ENCODE assay signal across 12 cellular contexts in the genomic region with DNA sequence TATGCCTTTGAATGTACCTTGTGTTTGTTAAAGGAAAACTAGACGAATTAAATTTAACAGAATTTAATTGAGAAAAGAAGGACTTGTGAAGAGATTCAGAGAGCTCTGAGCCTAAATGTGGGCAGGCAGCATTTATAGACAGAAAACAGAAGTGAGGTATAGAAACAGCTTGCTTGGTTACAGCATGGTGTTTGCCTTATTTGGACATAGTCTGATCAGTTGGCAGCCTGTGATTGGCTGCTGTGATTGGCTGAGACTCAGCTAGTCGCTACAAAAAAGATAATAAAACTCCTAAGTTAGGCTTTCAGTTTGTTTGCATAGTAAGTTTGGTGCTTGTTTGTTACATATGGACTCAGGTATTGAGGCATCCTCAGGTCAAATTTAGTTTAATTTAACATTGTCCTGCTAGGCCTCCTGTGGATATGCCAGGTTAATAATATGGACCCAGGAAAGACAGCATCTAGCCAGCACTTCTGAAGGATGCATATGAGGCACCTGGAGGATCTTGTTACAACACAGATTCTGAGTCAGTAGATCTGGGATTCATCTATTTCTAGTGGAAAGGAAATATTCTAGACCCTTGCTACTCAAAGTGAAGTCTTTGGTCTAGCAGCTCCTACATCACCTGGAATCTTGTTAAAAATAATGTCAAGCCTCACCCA. TPM values are rescaled to one million over a fixed set of nuclear protein-coding genes. Genes with fewer than 3 reads are reported as not detected.
A peak's percentile ranks its signal among the peaks of the same experiment; 100 is the strongest.
DNase-seq lines count a peak whose midpoint lies in the region; ATAC-seq and TF ChIP-seq lines count a peak whose summit lies in the region.
"Had no signal": no experiment of that assay in that cellular context is flagged by ENCODE, and none has a peak within 500 bp of the region (broad histone marks: within the 10 kb centered on the region; RNA-seq: fewer than 3 reads in every experiment).

No MANE protein-coding gene starts in this region.

- DNase-seq in activated T-cell treated with anti-CD3 and anti-CD28 coated beads, Interleukin-2, amount 50 U/mL, for 4 hours: no peak
- DNase-seq in activated T-cell treated with anti-CD3 and anti-CD28 coated beads, Interleukin-2, amount 50 U/mL, for 48 hours: no peak
- peak; percentile 20 for DNase-seq in IMR-90
- peak; percentile 16 to 18 for DNase-seq in activated T-cell treated with anti-CD3 and anti-CD28 coated beads, Interleukin-2, amount 50 U/mL, for 72 hours
- DNase-seq in naive thymus-derived CD4-positive, alpha-beta T cell: peak in 7 of 9 donors; percentile 31 to 65 (median 56)
- no peak for DNase-seq in germinal center (ENCODE audit: low spot score)
- DNase-seq in glomerular visceral epithelial cell (ENCODE audit: extremely low spot score): no peak
- DNase-seq: erythroblast, spleen had no signal

- no peak overlapping the region for H2BK20ac ChIP-seq in IMR-90 (ENCODE audit: low read depth, low read length)

- H3K4me1 Mint-ChIP-seq in activated T-cell treated with anti-CD3 and anti-CD28 coated beads, Interleukin-2, amount 50 U/mL, for 4 hours (ENCODE audit: low read depth): peaks cover 40% of the 10 kb centered on the region
- peaks cover 35% of the 10 kb centered on the region for H3K4me1 Mint-ChIP-seq in activated T-cell treated with anti-CD3 and anti-CD28 coated beads, Interleukin-2, amount 50 U/mL, for 72 hours (ENCODE audit: low read depth)
- peaks cover 28 to 61% (median 56%) of the 10 kb centered on the region in 7 donors for H3K4me1 Mint-ChIP-seq in naive thymus-derived CD4-positive, alpha-beta T cell
- H3K4me1 Mint-ChIP-seq: neural crest cell had no signal

- no peak overlapping the region for H2BK15ac ChIP-seq in IMR-90 (ENCODE audit: low read depth, low read length)

- no peak overlapping the region for H2BK5ac ChIP-seq in IMR-90 (ENCODE audit: low read depth, low read length, poor library complexity, severe bottlenecking)

- no peak overlapping the region for H3K27ac ChIP-seq in IMR-90 (ENCODE audit: insufficient read depth, low read length)
- H3K27ac ChIP-seq in naive thymus-derived CD4-positive, alpha-beta T cell (ENCODE audit: low read depth, low read length): peak overlapping the region; percentile 67
- H3K27ac ChIP-seq: BLaER1 had no signal

- H3K56ac ChIP-seq in IMR-90 (ENCODE audit: extremely low read depth, insufficient read depth, low read length): no peak overlapping the region

- in situ Hi-C loops in IMR-90 (cut with MboI; ENCODE audit: low sequenced_read_pairs): no loop called here

- H3K4me3 ChIP-seq in IMR-90 (ENCODE audit: insufficient read depth, low read depth, low read length): no peak overlapping the region
- H3K4me3 ChIP-seq in naive thymus-derived CD4-positive, alpha-beta T cell (ENCODE audit: low read length): peak overlapping the region; percentile 11
- H3K4me3 ChIP-seq: BLaER1, spleen had no signal

- no peak overlapping the region for H2AFZ ChIP-seq in IMR-90 (replicated peaks; ENCODE audit: low read length, poor library complexity)

- no peaks in the 10 kb centered on the region for H3K36me3 Mint-ChIP-seq in activated T-cell treated with anti-CD3 and anti-CD28 coated beads, Interleukin-2, amount 50 U/mL, for 4 hours (ENCODE audit: insufficient read depth)
- H3K36me3 Mint-ChIP-seq in activated T-cell treated with anti-CD3 and anti-CD28 coated beads, Interleukin-2, amount 50 U/mL, for 72 hours (ENCODE audit: insufficient read depth in 2 of 2): peaks cover 3 to 7% of the 10 kb centered on the region in 2 donors
- peaks cover 0 to 16% (median 0%) of the 10 kb centered on the region in 5 donors for H3K36me3 Mint-ChIP-seq in naive thymus-derived CD4-positive, alpha-beta T cell

- H3K9me1 ChIP-seq in IMR-90 (ENCODE audit: insufficient read depth, low read length): no peaks in the 10 kb centered on the region

- H4K5ac ChIP-seq in IMR-90 (ENCODE audit: low read depth, low read length): no peak overlapping the region

- H3K9me3 Mint-ChIP-seq in activated T-cell treated with anti-CD3 and anti-CD28 coated beads, Interleukin-2, amount 50 U/mL, for 4 hours: peaks cover 7% of the 10 kb centered on the region
- peaks cover 2 to 8% of the 10 kb centered on the region in 2 donors for H3K9me3 Mint-ChIP-seq in activated T-cell treated with anti-CD3 and anti-CD28 coated beads, Interleukin-2, amount 50 U/mL, for 72 hours
- peaks cover 0 to 11% (median 7%) of the 10 kb centered on the region in 11 donors for H3K9me3 Mint-ChIP-seq in naive thymus-derived CD4-positive, alpha-beta T cell

- H4K8ac ChIP-seq in IMR-90 (ENCODE audit: low read depth in 2 of 2, low read length in 2 of 2): no peak overlapping the region

- peak; percentile 78 to 86 for ATAC-seq in activated T-cell treated with anti-CD3 and anti-CD28 coated beads, Interleukin-2, amount 50 U/mL, for 4 hours
- ATAC-seq in IMR-90 (ENCODE audit: low read depth) (peak; percentile 42; the same call in 1 of the 2 replicates), HG03097 (IDR thresholded peaks at IDR 0.05; ENCODE audit: low FRiP score, unreplicated experiment) (no peak)
- ATAC-seq in activated T-cell treated with anti-CD3 and anti-CD28 coated beads, Interleukin-2, amount 50 U/mL, for 72 hours (replicated peaks in 1 of 2): peak; percentile 92 to 98
- peak; percentile 92 for ATAC-seq in naive thymus-derived CD4-positive, alpha-beta T cell

- no peaks in the 10 kb centered on the region for H3K79me1 ChIP-seq in IMR-90 (ENCODE audit: low read depth in 1 of 2, low read length in 2 of 2)

- no peak overlapping the region for H3K14ac ChIP-seq in IMR-90 (replicated peaks; ENCODE audit: low read depth, low read length)

- no peak overlapping the region for H3K18ac ChIP-seq in IMR-90 (ENCODE audit: low read depth, low read length)

- H2AK5ac ChIP-seq in IMR-90 (ENCODE audit: low read depth, low read length): no peak overlapping the region

- H3K27me3 ChIP-seq in IMR-90 (ENCODE audit: control insufficient read depth, insufficient read depth, low read length): no peaks in the 10 kb centered on the region; the same call in none of the 2 replicates
- H3K27me3 ChIP-seq in naive thymus-derived CD4-positive, alpha-beta T cell (ENCODE audit: control insufficient read depth in 2 of 2, insufficient read depth in 2 of 2, low read length in 2 of 2): no peaks in the 10 kb centered on the region
- H3K27me3 ChIP-seq: BLaER1, spleen had no signal

- H2BK120ac ChIP-seq in IMR-90 (ENCODE audit: low read depth, low read length): no peak overlapping the region

- H3K4ac ChIP-seq in IMR-90 (ENCODE audit: low read depth, low read length): no peak overlapping the region

- no peaks in the 10 kb centered on the region for H3K27me3 Mint-ChIP-seq in activated T-cell treated with anti-CD3 and anti-CD28 coated beads, Interleukin-2, amount 50 U/mL, for 4 hours (ENCODE audit: low read depth)
- no peaks in the 10 kb centered on the region for H3K27me3 Mint-ChIP-seq in activated T-cell treated with anti-CD3 and anti-CD28 coated beads, Interleukin-2, amount 50 U/mL, for 72 hours (ENCODE audit: low read depth)
- H3K27me3 Mint-ChIP-seq in naive thymus-derived CD4-positive, alpha-beta T cell: peaks cover 0 to 19% (median 0%) of the 10 kb centered on the region in 5 donors

- no CpG with 5 or more reads among the region's 2 CpGs for WGBS in IMR-90 (ENCODE audit: extremely low coverage in 2 of 2, insufficient read length in 1 of 2), 2 experiments

- CTCF ChIA-PET in IMR-90 (lab: Yijun Ruan, JAX): interaction anchor here (1.4 kb wide), 1 partner anchor 26 kb away, joined by 3 read pairs; no protein-coding TSS in a partner anchor
- CTCF ChIA-PET in naive thymus-derived CD4-positive, alpha-beta T cell (lab: Charles Lee): interaction anchor here (1.4 to 2.5 kb wide), 3 partner anchors 26 to 248 kb away, joined by 4 to 11 read pairs (median 7); no protein-coding TSS in a partner anchor

- no peak overlapping the region for H2AK9ac ChIP-seq in IMR-90 (replicated peaks; ENCODE audit: low read depth, low read length, poor library complexity)

- no peaks in the 10 kb centered on the region for H3K36me3 ChIP-seq in IMR-90 (ENCODE audit: control insufficient read depth, insufficient read depth, low read length)
- no peaks in the 10 kb centered on the region for H3K36me3 ChIP-seq in naive thymus-derived CD4-positive, alpha-beta T cell (ENCODE audit: control insufficient read depth in 2 of 3, insufficient read depth in 3 of 3, low read length in 3 of 3)
- H3K36me3 ChIP-seq: BLaER1, spleen had no signal

- no TSS peak for BruUV-seq in IMR-90 (replicated peaks; lab: Mats Ljungman, UMichigan)

- TF ChIP-seq POLR2A in IMR-90 (IDR thresholded peaks at IDR 0.05; ENCODE audit: low read depth, low read length): no peak

- H3K23ac ChIP-seq in IMR-90 (ENCODE audit: low read depth, low read length): no peak overlapping the region

- dilution Hi-C loops in IMR-90 (cut with HindIII; ENCODE audit: low sequenced_read_pairs, unreplicated experiment): no loop called here

- no peak for TF ChIP-seq CTCF in IMR-90 (conservative IDR thresholded peaks at IDR 0.05; ENCODE audit: low read depth, low read length)

- no peaks in the 10 kb centered on the region for H3K4me1 ChIP-seq in IMR-90 (ENCODE audit: control insufficient read depth, insufficient read depth, low read length)
- peaks cover 4 to 21% of the 10 kb centered on the region in 2 donors for H3K4me1 ChIP-seq in naive thymus-derived CD4-positive, alpha-beta T cell (ENCODE audit: control insufficient read depth in 2 of 2, insufficient read depth in 2 of 2, low read length in 2 of 2)
- H3K4me1 ChIP-seq: BLaER1 had no signal

- intact Hi-C loops in IMR-90 (cut with micrococcal nuclease): no loop called here
- intact Hi-C loops in naive thymus-derived CD4-positive, alpha-beta T cell (cut with micrococcal nuclease): loop anchor here in 1 of 2 donors (2.0 kb wide), 1 partner anchor 43 kb away; a partner anchor contains a TSS

- H3K9ac ChIP-seq in IMR-90 (ENCODE audit: low read depth, low read length): no peak overlapping the region
- H3K9ac ChIP-seq: BLaER1 had no signal

- POLR2A ChIA-PET in IMR-90 (lab: Charles Lee; ENCODE audit: unreplicated experiment): no interaction called here
- POLR2A ChIA-PET in naive thymus-derived CD4-positive, alpha-beta T cell (lab: Charles Lee): interaction anchor here (0.5 to 2.6 kb wide), 15 partner anchors 11 to 247 kb away, joined by 3 to 10 read pairs (median 4); a partner anchor contains a TSS

- H3K4me3 Mint-ChIP-seq in activated T-cell treated with anti-CD3 and anti-CD28 coated beads, Interleukin-2, amount 50 U/mL, for 4 hours: no peak overlapping the region
- peak overlapping the region; percentile 16 to 78 for H3K4me3 Mint-ChIP-seq in activated T-cell treated with anti-CD3 and anti-CD28 coated beads, Interleukin-2, amount 50 U/mL, for 72 hours
- peak overlapping the region in 9 of 10 donors; percentile 7 to 77 (median 60) for H3K4me3 Mint-ChIP-seq in naive thymus-derived CD4-positive, alpha-beta T cell
- H3K4me3 Mint-ChIP-seq: neural crest cell had no signal

- TF ChIP-seq RAD21 in IMR-90 (IDR thresholded peaks at IDR 0.05; ENCODE audit: low read length): no peak

- no peak overlapping the region for H4K91ac ChIP-seq in IMR-90 (ENCODE audit: insufficient read depth, low read depth, low read length)

- H3K27ac Mint-ChIP-seq in activated T-cell treated with anti-CD3 and anti-CD28 coated beads, Interleukin-2, amount 50 U/mL, for 72 hours: peak overlapping the region; percentile 76
- H3K27ac Mint-ChIP-seq in naive thymus-derived CD4-positive, alpha-beta T cell: peak overlapping the region; percentile 10 to 97 (median 88)

- H3K9me3 ChIP-seq in IMR-90 (ENCODE audit: control insufficient read depth, insufficient read depth, low read length): peaks cover 3% of the 10 kb centered on the region
- no peaks in the 10 kb centered on the region for H3K9me3 ChIP-seq in naive thymus-derived CD4-positive, alpha-beta T cell (ENCODE audit: control insufficient read depth in 2 of 3, low read length in 3 of 3)

- H3K4me2 ChIP-seq in IMR-90 (ENCODE audit: low read depth, low read length): no peak overlapping the region
- H3K4me2 ChIP-seq: BLaER1 had no signal

- H4K20me1 ChIP-seq in IMR-90 (ENCODE audit: insufficient read depth, low read length): no peaks in the 10 kb centered on the region
- H4K20me1 ChIP-seq: BLaER1 had no signal

RNA-seq across cellular contexts. Expression of a gene that starts 43.4 kb away (rescaled TPM):
- total RNA-seq in activated T-cell treated with anti-CD3 and anti-CD28 coated beads, Interleukin-2, amount 50 U/mL, for 4 hours: 10 to 100 TPM in 1 of 3 donors, 1 to 10 TPM in 2; 5.2 to 16.2 (median 8.0) TPM
- total RNA-seq in IMR-90 (2012; rRNA removed): 48.9 and 64.2 TPM in 2 replicates
- 10.3 and 13.0 TPM in 2 replicates for polyA plus RNA-seq in IMR-90 (2012; rRNA removed)
- polyA plus RNA-seq in IMR-90 (2012; cell fraction: cytosol; rRNA removed): 1.7 and 2.3 TPM in 2 replicates
- polyA plus RNA-seq in IMR-90 (2012; cell fraction: nucleus; rRNA removed; ENCODE audit: low replicate concordance): 0.85 and 8.0 TPM in 2 replicates
- total RNA-seq in activated T-cell treated with anti-CD3 and anti-CD28 coated beads, Interleukin-2, amount 50 U/mL, for 72 hours: 10 to 100 TPM; 53.8 to 70.3 TPM
- 100 to 1,000 TPM in 4 of 5 experiments, 10 to 100 TPM in 1; 80.0 to 199 (median 133) TPM for total RNA-seq in naive thymus-derived CD4-positive, alpha-beta T cell
- polyA plus RNA-seq in naive thymus-derived CD4-positive, alpha-beta T cell: 100 to 1,000 TPM; 103 to 169 TPM

Comparison
In these comparisons a context has a peak if more than half of its experiments do, and no peak if none do; other contexts are left out.
1. DNase-seq: peak in IMR-90 (single experiment), activated T-cell treated with anti-CD3 and anti-CD28 coated beads, Interleukin-2, amount 50 U/mL, for 72 hours (2 of 2) and naive thymus-derived CD4-positive, alpha-beta T cell (7 of 9); none in activated T-cell treated with anti-CD3 and anti-CD28 coated beads, Interleukin-2, amount 50 U/mL, for 4 hours (single experiment), activated T-cell treated with anti-CD3 and anti-CD28 coated beads, Interleukin-2, amount 50 U/mL, for 48 hours (0 of 2), germinal center (single experiment) and glomerular visceral epithelial cell (single experiment).